In the genomic region with DNA sequence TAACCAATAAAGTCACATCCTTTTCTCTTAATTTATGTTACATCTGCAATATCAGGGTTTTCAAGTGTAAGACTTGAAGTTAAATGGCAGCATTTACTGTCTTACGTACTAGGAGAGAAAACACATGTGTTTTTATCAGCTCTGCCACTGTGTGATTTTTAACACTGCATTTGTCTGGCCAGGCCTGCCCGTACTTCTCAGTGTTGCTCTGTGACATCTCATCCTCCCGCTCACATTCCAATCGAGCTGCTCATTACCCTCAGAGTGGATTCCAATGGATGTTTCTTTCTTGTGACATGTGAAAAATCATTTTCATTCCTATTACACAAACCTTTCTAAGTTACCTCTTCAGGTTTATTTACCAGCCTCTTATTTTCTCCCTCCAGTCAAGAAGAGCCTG, we compare ENCODE assay signal across 11 cellular contexts.
DNase-seq lines count a peak whose midpoint lies in the region; ATAC-seq, FAIRE-seq and TF ChIP-seq lines count a peak whose summit lies in the region.
"Had no signal": no experiment of that assay in that cellular context is flagged by ENCODE, and none has a peak within 500 bp of the region (broad histone marks: within the 10 kb centered on the region; RNA-seq: fewer than 3 reads in every experiment).

No MANE protein-coding gene starts in this region.

- 16 to 25% methylated on average over 4 of the region's 4 CpGs for WGBS in ectodermal cell, 2 experiments
- 4% methylated on average over 4 of the region's 4 CpGs for whole genome bisulfite sequencing in HepG2 (ENCODE audit: low lambda C conversion rate)

- H3K36me3 ChIP-seq in ACC112 (ENCODE audit: insufficient read depth, low read length), result no peaks in the 10 kb centered on the region
- H3K36me3 ChIP-seq in ectodermal cell (ENCODE audit: control insufficient read depth, insufficient read depth, low read length), result no peaks in the 10 kb centered on the region
- H3K36me3 ChIP-seq in HepG2 (replicated peaks in 1 of 2; ENCODE audit: control insufficient read depth in 1 of 2, insufficient read depth in 2 of 2, low read length in 2 of 2), result no peaks in the 10 kb centered on the region
- H3K36me3 ChIP-seq: BLaER1 treated with 17β-estradiol and CSF1 and Interleukin-3, amounts not matched to agents 10 nM and 100 nM; gastrocnemius medialis had no signal

- no peak for TF ChIP-seq EP300 in HepG2 (IDR thresholded peaks at IDR 0.05; ENCODE audit: low read depth in 2 of 2, low read length in 2 of 2)
- no peak for TF ChIP-seq EP300 in HepG2 (CRISPR knock-in tag; IDR thresholded peaks at IDR 0.05; ENCODE audit: borderline replicate concordance)

- H3K4me1 ChIP-seq in ACC112 (ENCODE audit: control insufficient read depth, insufficient read depth, low read length, unreplicated experiment) (peaks cover 42% of the 10 kb centered on the region), ectodermal cell (ENCODE audit: control insufficient read depth, insufficient read depth, low read length) (peaks cover 7% of the 10 kb centered on the region), HepG2 (ENCODE audit: insufficient read depth, low read length) (peaks cover 5% of the 10 kb centered on the region)
- H3K4me1 ChIP-seq: BLaER1 treated with 17β-estradiol and CSF1 and Interleukin-3, amounts not matched to agents 10 nM and 100 nM had no signal

- peak; percentile 87 for ATAC-seq in HepG2
- ATAC-seq in GM21367 (IDR thresholded peaks at IDR 0.05; ENCODE audit: unreplicated experiment), result no peak
- no peak for ATAC-seq in T-helper 17 cell

- peak; percentile 95 for DNase-seq in LHCN-M2 (ENCODE audit: low read depth)
- DNase-seq in HepG2 (ENCODE audit: low spot score), result peak; percentile 33
- no peak for DNase-seq in SHP77 treated with DMSO at 0.1 percent for 48 hours (lab: John Stamatoyannopoulos, UW)
- no peak for DNase-seq in NCI-H187 (lab: John Stamatoyannopoulos, UW)
- no peak for DNase-seq in T-helper 17 cell
- DNase-seq: activated CD8-positive, alpha-beta memory T cell treated with anti-CD3 and anti-CD28 coated beads, Interleukin-2, amount 50 U/mL, for 48 hours; gastrocnemius medialis had no signal

- TF ChIP-seq POLR2A in HepG2 (IDR thresholded peaks at IDR 0.05; ENCODE audit: insufficient read depth in 1 of 2, low read depth in 2 of 2, low read length in 2 of 2), result no peak

- no peaks in the 10 kb centered on the region for H3K36me3 Mint-ChIP-seq in T-helper 17 cell (ENCODE audit: low read depth)

- POLR2A ChIA-PET in HepG2 (lab: Yijun Ruan, JAX), result no interaction called here

- H3K4me3 ChIP-seq in ACC112 (ENCODE audit: low read depth, low read length), result no peak overlapping the region
- H3K4me3 ChIP-seq in ectodermal cell (ENCODE audit: insufficient read depth, low read depth, low read length), result no peak overlapping the region
- H3K4me3 ChIP-seq in HepG2 (replicated peaks in 1 of 3; ENCODE audit: insufficient read depth in 1 of 3, low read depth in 2 of 3, low read length in 3 of 3), result no peak overlapping the region
- H3K4me3 ChIP-seq: BLaER1 treated with 17β-estradiol and CSF1 and Interleukin-3, amounts not matched to agents 10 nM and 100 nM; gastrocnemius medialis had no signal

- H3K27ac ChIP-seq in ACC112 (ENCODE audit: low read depth, low read length), result peak overlapping the region; percentile 93
- peak overlapping the region; percentile 22 for H3K27ac ChIP-seq in ectodermal cell (ENCODE audit: insufficient read depth, low read depth, low read length, poor library complexity, severe bottlenecking)
- no peak overlapping the region for H3K27ac ChIP-seq in HepG2 (ENCODE audit: extremely low read length, insufficient read depth, low read length)
- H3K27ac ChIP-seq: BLaER1 treated with 17β-estradiol and CSF1 and Interleukin-3, amounts not matched to agents 10 nM and 100 nM; gastrocnemius medialis had no signal

- TF ChIP-seq CTCF in HepG2 (CRISPR knock-in tag; IDR thresholded peaks at IDR 0.05), result no peak

- CTCF ChIA-PET in HepG2 (lab: Yijun Ruan, JAX; ENCODE audit: low intra/inter-chr PET ratio, low total read pairs), result no interaction called here

- no peaks in the 10 kb centered on the region for H3K4me1 Mint-ChIP-seq in T-helper 17 cell

- no peak overlapping the region for H3K9ac ChIP-seq in HepG2 (ENCODE audit: insufficient read depth, low read depth, low read length)
- H3K9ac ChIP-seq: BLaER1 treated with 17β-estradiol and CSF1 and Interleukin-3, amounts not matched to agents 10 nM and 100 nM had no signal

- H3K4me2 ChIP-seq in HepG2 (ENCODE audit: low read depth, low read length), result no peak overlapping the region
- H3K4me2 ChIP-seq: BLaER1 treated with 17β-estradiol and CSF1 and Interleukin-3, amounts not matched to agents 10 nM and 100 nM had no signal

- H3K9me3 ChIP-seq in ectodermal cell (ENCODE audit: control insufficient read depth, low read length) (no peaks in the 10 kb centered on the region), HepG2 (ENCODE audit: low read length) (no peaks in the 10 kb centered on the region), T-helper 17 cell (ENCODE audit: control insufficient read depth, low read length, poor library complexity, severe bottlenecking) (no peaks in the 10 kb centered on the region)
- H3K9me3 ChIP-seq: BLaER1 treated with 17β-estradiol and CSF1 and Interleukin-3, amounts not matched to agents 10 nM and 100 nM; gastrocnemius medialis had no signal

- intact Hi-C loops in HepG2 (cut with micrococcal nuclease; ENCODE audit: unreplicated experiment), result no loop called here

- H2AFZ ChIP-seq in ACC112 (ENCODE audit: low read length, unreplicated experiment) (peak overlapping the region; percentile 50), HepG2 (ENCODE audit: low read length) (no peak overlapping the region)

- BruUV-seq in HepG2 (replicated peaks; lab: Mats Ljungman, UMichigan), result no TSS peak

- no peaks in the 10 kb centered on the region for H3K27me3 Mint-ChIP-seq in T-helper 17 cell

- H4K20me1 ChIP-seq in HepG2 (ENCODE audit: insufficient read depth, low read length), result no peaks in the 10 kb centered on the region
- H4K20me1 ChIP-seq: BLaER1 treated with 17β-estradiol and CSF1 and Interleukin-3, amounts not matched to agents 10 nM and 100 nM had no signal

- H3K79me2 ChIP-seq in ACC112 (ENCODE audit: control insufficient read depth, insufficient read depth, low read length, unreplicated experiment) (no peaks in the 10 kb centered on the region), HepG2 (ENCODE audit: insufficient read depth, low read length) (no peaks in the 10 kb centered on the region)

- H3K4me3 Mint-ChIP-seq in T-helper 17 cell, result no peak overlapping the region

- TF ChIP-seq RAD21 in HepG2 (CRISPR knock-in tag; IDR thresholded peaks at IDR 0.05), result no peak

- in situ Hi-C loops in HepG2 (cut with HindIII; ENCODE audit: extremely low pct_ligation_motif_present, low pct_unique_long_range_greater_than_20kb), result no loop called here

- H3K27ac Mint-ChIP-seq in T-helper 17 cell, result no peak overlapping the region

- H3K27me3 ChIP-seq in ACC112 (ENCODE audit: insufficient read depth, low read length) (no peaks in the 10 kb centered on the region), ectodermal cell (ENCODE audit: control insufficient read depth, insufficient read depth, low read length, poor library complexity, severe bottlenecking) (no peaks in the 10 kb centered on the region), HepG2 (ENCODE audit: control insufficient read depth in 1 of 2, insufficient read depth in 2 of 2, low read length in 2 of 2) (no peaks in the 10 kb centered on the region)
- H3K27me3 ChIP-seq: BLaER1 treated with 17β-estradiol and CSF1 and Interleukin-3, amounts not matched to agents 10 nM and 100 nM; gastrocnemius medialis had no signal

- no peak for FAIRE-seq in HepG2 (lab: Jason Lieb, UNC)

TF ChIP-seq in HepG2, 621 proteins besides CTCF, POLR2A, EP300 and RAD21:
- TF ChIP-seq NFATC3 (CRISPR knock-in tag; IDR thresholded peaks at IDR 0.05) (no peak), TEAD3 (CRISPR knock-in tag; optimal IDR thresholded peaks at IDR 0.05; ENCODE audit: borderline replicate concordance) (peak; percentile 57), FOSL2 (CRISPR knock-in tag; IDR thresholded peaks at IDR 0.05) (peak; percentile 34; the same call in 1 of the 2 replicates)

Comparison
In these comparisons a context has a peak if more than half of its experiments do, and no peak if none do; other contexts are left out.
1. DNase-seq: peak in LHCN-M2 (single experiment) and HepG2 (single experiment); none in SHP77 treated with DMSO at 0.1 percent for 48 hours (single experiment), NCI-H187 (0 of 2) and T-helper 17 cell (0 of 3).